ENCODE assay signal across 12 cellular contexts in genomic region chr3:15527031-15527459, GRCh38. TPM values are rescaled to one million over a fixed set of nuclear protein-coding genes. Genes with fewer than 3 reads are reported as not detected.
A peak's percentile ranks its signal among the peaks of the same experiment; 100 is the strongest.
DNase-seq lines count a peak whose midpoint lies in the region; ATAC-seq and TF ChIP-seq lines count a peak whose summit lies in the region.
"Had no signal": no experiment of that assay in that cellular context is flagged by ENCODE, and none has a peak within 500 bp of the region (broad histone marks: within the 10 kb centered on the region; RNA-seq: fewer than 3 reads in every experiment).

No MANE protein-coding gene starts in this region.

- H3K27me3 ChIP-seq in CD8-positive, alpha-beta memory T cell (ENCODE audit: insufficient read depth, low read length, poor library complexity, severe bottlenecking) = no peaks in the 10 kb centered on the region
- H3K27me3 ChIP-seq in Peyer's patch = no peaks in the 10 kb centered on the region
- H3K27me3 ChIP-seq: gastrocnemius medialis had no signal

- no peaks in the 10 kb centered on the region for H3K36me3 ChIP-seq in CD8-positive, alpha-beta memory T cell (ENCODE audit: insufficient read depth, low read length)
- no peaks in the 10 kb centered on the region for H3K36me3 ChIP-seq in Peyer's patch
- H3K36me3 ChIP-seq: gastrocnemius medialis had no signal

- H3K9me3 ChIP-seq in CD8-positive, alpha-beta memory T cell (ENCODE audit: low read length) = no peaks in the 10 kb centered on the region
- no peaks in the 10 kb centered on the region for H3K9me3 ChIP-seq in Peyer's patch
- H3K9me3 ChIP-seq: gastrocnemius medialis had no signal

- no peak for TF ChIP-seq POLR2A in Peyer's patch (IDR thresholded peaks at IDR 0.05)

- H3K4me3 ChIP-seq in CD8-positive, alpha-beta memory T cell (ENCODE audit: low read length) = no peak overlapping the region
- H3K4me3 ChIP-seq in astrocyte of the spinal cord (ENCODE audit: low read depth, low read length) = no peak overlapping the region
- no peak overlapping the region for H3K4me3 ChIP-seq in Peyer's patch
- H3K4me3 ChIP-seq: gastrocnemius medialis had no signal

- in situ Hi-C loops in astrocyte of the spinal cord (cut with HindIII; ENCODE audit: low sequenced_read_pairs) = no loop called here

- H3K27ac ChIP-seq in CD8-positive, alpha-beta memory T cell (ENCODE audit: low read depth, low read length) = no peak overlapping the region
- no peak overlapping the region for H3K27ac ChIP-seq in Peyer's patch
- H3K27ac ChIP-seq: gastrocnemius medialis had no signal

- no peaks in the 10 kb centered on the region for H3K36me3 Mint-ChIP-seq in CD8-positive, alpha-beta memory T cell
- H3K36me3 Mint-ChIP-seq in HFFc6 (ENCODE audit: low read depth) (no peaks in the 10 kb centered on the region), immature natural killer cell (peaks cover 0 to 4% (median 0%) of the 10 kb centered on the region in 3 donors)

- peak overlapping the region in 5 of 8 donors; percentile 11 to 81 (median 29) for H3K27ac Mint-ChIP-seq in CD8-positive, alpha-beta memory T cell
- no peak overlapping the region for H3K27ac Mint-ChIP-seq in HFFc6
- peak overlapping the region in 4 of 6 donors; percentile 37 to 69 (median 62) for H3K27ac Mint-ChIP-seq in immature natural killer cell
- H3K27ac Mint-ChIP-seq: activated naive CD8-positive, alpha-beta T cell had no signal

- H3K9me3 Mint-ChIP-seq in CD8-positive, alpha-beta memory T cell = no peaks in the 10 kb centered on the region
- H3K9me3 Mint-ChIP-seq in HFFc6 = no peaks in the 10 kb centered on the region
- H3K9me3 Mint-ChIP-seq in immature natural killer cell = no peaks in the 10 kb centered on the region

- peaks cover 21% of the 10 kb centered on the region for H3K4me1 ChIP-seq in CD8-positive, alpha-beta memory T cell (ENCODE audit: insufficient read depth, low read length)
- H3K4me1 ChIP-seq in Peyer's patch = no peaks in the 10 kb centered on the region

- H3K4me1 Mint-ChIP-seq in CD8-positive, alpha-beta memory T cell = peaks cover 42 to 45% (median 45%) of the 10 kb centered on the region in 3 donors
- no peaks in the 10 kb centered on the region for H3K4me1 Mint-ChIP-seq in HFFc6 (ENCODE audit: low read depth)
- peaks cover 59 to 71% of the 10 kb centered on the region in 2 donors for H3K4me1 Mint-ChIP-seq in immature natural killer cell

- no peak overlapping the region for H3K4me3 Mint-ChIP-seq in CD8-positive, alpha-beta memory T cell
- H3K4me3 Mint-ChIP-seq in HFFc6 (no peak overlapping the region), immature natural killer cell (peak overlapping the region in 1 of 5 donors; percentile 27)
- H3K4me3 Mint-ChIP-seq: activated naive CD8-positive, alpha-beta T cell; CD4-positive, CD25-positive, alpha-beta regulatory T cell had no signal

- no peaks in the 10 kb centered on the region for H3K27me3 Mint-ChIP-seq in CD8-positive, alpha-beta memory T cell
- H3K27me3 Mint-ChIP-seq in HFFc6 (ENCODE audit: insufficient read depth) (peaks cover 19% of the 10 kb centered on the region), immature natural killer cell (ENCODE audit: low read depth in 3 of 3) (peaks cover 0 to 3% (median 2%) of the 10 kb centered on the region in 3 donors)
- H3K27me3 Mint-ChIP-seq: activated naive CD8-positive, alpha-beta T cell; CD4-positive, CD25-positive, alpha-beta regulatory T cell had no signal

- DNase-seq in CD8-positive, alpha-beta memory T cell = no peak
- no peak for DNase-seq in HFFc6
- DNase-seq in astrocyte of the spinal cord (ENCODE audit: low read depth, low spot score) = no peak
- no peak for DNase-seq in immature natural killer cell
- no peak for DNase-seq in cerebellar cortex (ENCODE audit: low spot score)
- no peak for DNase-seq in Peyer's patch
- DNase-seq: CD4-positive, CD25-positive, alpha-beta regulatory T cell; gastrocnemius medialis; NCI-H187 treated with DMSO at 0.1 percent for 48 hours had no signal

- CTCF ChIA-PET in CD8-positive, alpha-beta memory T cell (lab: Charles Lee) = interaction anchor here (0.6 to 1.2 kb wide), 2 partner anchors 31 to 306 kb away, joined by 3 read pairs; no protein-coding TSS in a partner anchor

- ATAC-seq in GM21786 (IDR thresholded peaks at IDR 0.05; ENCODE audit: unreplicated experiment) (no peak), HG02852 (IDR thresholded peaks at IDR 0.05; ENCODE audit: unreplicated experiment) (no peak)
- ATAC-seq: gastrocnemius medialis had no signal

- POLR2A ChIA-PET in CD8-positive, alpha-beta memory T cell (lab: Charles Lee) = no interaction called here

- TF ChIP-seq CTCF in HFFc6 (IDR thresholded peaks at IDR 0.05) = peak; percentile 35; the same call in 1 of the 2 replicates
- TF ChIP-seq CTCF in astrocyte of the spinal cord (IDR thresholded peaks at IDR 0.05; ENCODE audit: low read depth, low read length) = peak; percentile 34
- TF ChIP-seq CTCF in Peyer's patch (IDR thresholded peaks at IDR 0.05) = no peak

RNA-seq across cellular contexts. Expression of gene COLQ, which starts 5.5 kb away (rescaled TPM):
- total RNA-seq in CD8-positive, alpha-beta memory T cell = 1 to 10 TPM; 1.1 to 1.6 TPM
- 17.3 TPM for polyA plus RNA-seq in CD8-positive, alpha-beta memory T cell
- total RNA-seq in HFFc6 (2021; fragmentation: NEBNext Ultra II Directional; extraction: Animal tissue kit (Norgen Biotek cat#: 25700)) = under 1 TPM; 0.17 to 0.54 (median 0.29) TPM
- 10 to 100 TPM; 13.3 to 27.8 (median 18.8) TPM for polyA plus RNA-seq in immature natural killer cell
- total RNA-seq in Peyer's patch = 10 to 100 TPM in 1 of 4 donors, 1 to 10 TPM in 2, under 1 TPM in 1; 0.53 to 13.2 (median 2.6) TPM

Comparison
In these comparisons a context has a peak if more than half of its experiments do, and no peak if none do; other contexts are left out.
1. CTCF ChIP-seq: peak in HFFc6 (single experiment) and astrocyte of the spinal cord (single experiment); none in Peyer's patch (0 of 6).